ENCODE assay signal across 14 cellular contexts in the genomic region with DNA sequence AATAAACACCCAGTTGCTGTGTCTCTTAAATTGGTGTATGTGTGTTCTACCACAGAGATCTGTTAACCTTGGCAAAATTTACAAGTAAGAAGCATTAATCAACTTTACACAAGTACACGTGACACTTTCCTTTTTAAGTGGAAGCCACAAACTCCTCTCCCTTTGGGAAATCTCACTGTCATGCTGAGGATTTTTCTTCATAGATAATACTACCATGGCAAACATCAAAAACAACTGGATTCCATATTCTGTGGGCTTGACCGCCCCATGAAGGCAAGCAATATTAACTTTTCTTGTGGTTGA.
DNase-seq lines count a peak whose midpoint lies in the region; ATAC-seq and TF ChIP-seq lines count a peak whose summit lies in the region.
"Had no signal": no experiment of that assay in that cellular context is flagged by ENCODE, and none has a peak within 500 bp of the region (broad histone marks: within the 10 kb centered on the region; RNA-seq: fewer than 3 reads in every experiment).

No MANE protein-coding gene starts in this region.

- H3K4me1 ChIP-seq in left lung (no peaks in the 10 kb centered on the region), smooth muscle cell (ENCODE audit: low read depth) (peaks cover 30% of the 10 kb centered on the region)
- H3K4me1 ChIP-seq: pancreas, vagina had no signal

- peak overlapping the region; percentile 87 for H3K9ac ChIP-seq in smooth muscle cell (ENCODE audit: low read depth)

- H3K4me2 ChIP-seq in smooth muscle cell, result peak overlapping the region; percentile 80

- H4K20me1 ChIP-seq in smooth muscle cell (ENCODE audit: low read depth), result no peaks in the 10 kb centered on the region

- no peak overlapping the region for H2AFZ ChIP-seq in smooth muscle cell (ENCODE audit: low read depth)

- H3K9me3 ChIP-seq in left lung (no peaks in the 10 kb centered on the region), smooth muscle cell (replicated peaks; ENCODE audit: low read depth) (no peaks in the 10 kb centered on the region)
- H3K9me3 ChIP-seq: pancreas, vagina had no signal

- ATAC-seq in left lung (peak; percentile 12), HG02610 (IDR thresholded peaks at IDR 0.05; ENCODE audit: unreplicated experiment) (no peak)
- ATAC-seq: GM12878 had no signal

- H3K27ac ChIP-seq in left lung, result peak overlapping the region in 1 of 2 donors; percentile 13
- H3K27ac ChIP-seq in smooth muscle cell (ENCODE audit: low read depth), result peak overlapping the region; percentile 97
- H3K27ac ChIP-seq: C4-2B, pancreas, vagina had no signal

- WGBS in smooth muscle cell (ENCODE audit: low lambda C conversion rate), result 23% methylated on average over 2 of the region's 2 CpGs

- intact Hi-C loops in left lung (cut with DNase I), result no loop called here

- DNase-seq in HCEC 1CT (peak; percentile 43), amniotic epithelial cell (ENCODE audit: low read depth) (peak; percentile 30), left lung (no peak), smooth muscle cell (lab: John Stamatoyannopoulos, UW; ENCODE audit: unreplicated experiment) (no peak), NCI-H146 (lab: John Stamatoyannopoulos, UW) (no peak), HuH-7 (ENCODE audit: low spot score) (no peak), kidney glomerular epithelial cell (lab: John Stamatoyannopoulos, UW) (no peak)
- DNase-seq: activated naive CD8-positive, alpha-beta T cell treated with anti-CD3 and anti-CD28 coated beads for 36 hours; activated T-cell treated with anti-CD3 and anti-CD28 coated beads for 4 hours had no signal

- no peaks in the 10 kb centered on the region for H3K79me2 ChIP-seq in smooth muscle cell (ENCODE audit: low read depth)

- no peak overlapping the region for H3K4me3 ChIP-seq in left lung
- H3K4me3 ChIP-seq in smooth muscle cell, result no peak overlapping the region
- H3K4me3 ChIP-seq: GM12878, pancreas, vagina had no signal

- H3K36me3 ChIP-seq in left lung (no peaks in the 10 kb centered on the region), smooth muscle cell (ENCODE audit: low read depth) (no peaks in the 10 kb centered on the region)
- H3K36me3 ChIP-seq: pancreas, vagina had no signal

- peaks cover 27% of the 10 kb centered on the region for H3F3A ChIP-seq in smooth muscle cell (ENCODE audit: low read depth)

- H3K27me3 ChIP-seq in left lung (no peaks in the 10 kb centered on the region), smooth muscle cell (ENCODE audit: low read depth) (no peaks in the 10 kb centered on the region)
- H3K27me3 ChIP-seq: pancreas, vagina had no signal

- TF ChIP-seq CTCF in left lung (IDR thresholded peaks at IDR 0.05), result no peak
- TF ChIP-seq CTCF in smooth muscle cell (IDR thresholded peaks at IDR 0.05; ENCODE audit: borderline replicate concordance, insufficient read depth, poor library complexity, severe bottlenecking), result no peak

Comparison
In these comparisons a context has a peak if more than half of its experiments do, and no peak if none do; other contexts are left out.
1. DNase-seq: peak in HCEC 1CT (single experiment) and amniotic epithelial cell (single experiment); none in left lung (0 of 2), smooth muscle cell (single experiment), NCI-H146 (single experiment), HuH-7 (single experiment) and kidney glomerular epithelial cell (single experiment).